14 cellular contexts compared by ENCODE assay signal in the genomic region with DNA sequence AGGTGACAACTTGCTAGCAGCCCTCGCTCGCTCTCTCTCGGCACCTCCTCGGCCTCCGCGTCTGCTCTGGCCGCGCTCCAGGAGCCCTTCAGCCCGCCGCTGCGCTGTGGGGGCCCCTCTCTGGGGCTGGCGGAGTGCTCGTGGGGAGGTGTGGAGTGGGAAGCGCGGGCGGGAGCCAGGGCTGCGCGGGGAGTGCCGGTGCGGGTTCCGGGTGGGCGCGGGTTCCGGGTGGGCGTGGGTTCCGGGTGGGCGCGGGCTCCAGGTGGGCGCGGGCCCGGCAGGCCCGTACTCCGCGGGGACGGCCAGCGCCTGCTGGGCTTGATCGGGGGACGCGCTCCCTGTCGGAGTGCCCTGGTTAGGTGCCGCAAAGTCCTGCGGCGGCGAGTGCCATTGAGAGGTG.
DNase-seq lines count a peak whose midpoint lies in the region; ATAC-seq and TF ChIP-seq lines count a peak whose summit lies in the region.
"Had no signal": no experiment of that assay in that cellular context is flagged by ENCODE, and none has a peak within 500 bp of the region (broad histone marks: within the 10 kb centered on the region; RNA-seq: fewer than 3 reads in every experiment).

No MANE protein-coding gene starts in this region.

- no peak for TF ChIP-seq CTCF in right atrium auricular region (IDR thresholded peaks at IDR 0.05)
- TF ChIP-seq CTCF in upper lobe of right lung (IDR thresholded peaks at IDR 0.05): no peak
- TF ChIP-seq CTCF in osteoblast (IDR thresholded peaks at IDR 0.05; ENCODE audit: extremely low read depth, low read depth, low read length): no peak

- H4K20me1 ChIP-seq in osteoblast (ENCODE audit: insufficient read depth, low read length): no peaks in the 10 kb centered on the region

- no peak overlapping the region for H2BK15ac ChIP-seq in neuronal stem cell (ENCODE audit: low read length)

- no peaks in the 10 kb centered on the region for H3K4me1 ChIP-seq in right cardiac atrium (ENCODE audit: control insufficient read depth, insufficient read depth, low read length)
- no peaks in the 10 kb centered on the region for H3K4me1 ChIP-seq in right atrium auricular region
- H3K4me1 ChIP-seq in neuronal stem cell (ENCODE audit: control insufficient read depth in 2 of 2, insufficient read depth in 1 of 2, low read depth in 1 of 2, low read length in 2 of 2): peaks cover 2 to 19% of the 10 kb centered on the region in 2 donors
- H3K4me1 ChIP-seq in upper lobe of right lung: no peaks in the 10 kb centered on the region
- H3K4me1 ChIP-seq in osteoblast (ENCODE audit: insufficient read depth, low read length): peaks cover 3% of the 10 kb centered on the region

- H3K23ac ChIP-seq in neuronal stem cell (ENCODE audit: low read depth, low read length, poor library complexity): no peak overlapping the region

- WGBS in right cardiac atrium: 82% methylated on average over 43 of the region's 44 CpGs
- no CpG with 5 or more reads among the region's 44 CpGs for WGBS in neuronal stem cell (ENCODE audit: extremely low coverage in 2 of 2, insufficient read length in 2 of 2, insufficient replicate concordance in 1 of 2), 2 donors

- H3K79me1 ChIP-seq in neuronal stem cell (ENCODE audit: low read depth, low read length): no peaks in the 10 kb centered on the region

- H3K36me3 ChIP-seq in right atrium auricular region: no peaks in the 10 kb centered on the region
- H3K36me3 ChIP-seq in neuronal stem cell (replicated peaks in 1 of 2; ENCODE audit: control insufficient read depth in 2 of 2, insufficient read depth in 2 of 2, low read length in 2 of 2): no peaks in the 10 kb centered on the region
- no peaks in the 10 kb centered on the region for H3K36me3 ChIP-seq in upper lobe of right lung
- H3K36me3 ChIP-seq in osteoblast (ENCODE audit: insufficient read depth, low read length): no peaks in the 10 kb centered on the region

- no peak overlapping the region for H4K91ac ChIP-seq in neuronal stem cell (ENCODE audit: low read depth, low read length, poor library complexity)

- H2BK120ac ChIP-seq in neuronal stem cell (ENCODE audit: low read depth, low read length): no peak overlapping the region

- H3K9ac ChIP-seq in neuronal stem cell (ENCODE audit: low read depth, low read length, poor library complexity): no peak overlapping the region

- H2BK12ac ChIP-seq in neuronal stem cell (ENCODE audit: low read length): no peak overlapping the region

- DNase-seq in right cardiac atrium (peak in 2 of 3 donors; percentile 29 to 57), right atrium auricular region (ENCODE audit: low spot score) (no peak), NCI-H69 (lab: John Stamatoyannopoulos, UW) (peak; percentile 73), neuronal stem cell (ENCODE audit: low spot score) (no peak), upper lobe of right lung (no peak), cerebellum (ENCODE audit: low spot score) (no peak), osteoblast (ENCODE audit: insufficient read length, low spot score, missing footprints) (no peak)
- no peak for DNase-seq in activated effector memory CD4-positive, alpha-beta T cell treated with anti-CD3 and anti-CD28 coated beads, Interleukin-2, amount 50 U/mL, for 16 hours
- DNase-seq: CD4-positive, alpha-beta memory T cell; DMS79; EL; HCEC 1CT had no signal

- ATAC-seq in right cardiac atrium (peak in 1 of 2 donors; percentile 38), upper lobe of right lung (peak; percentile 36)
- ATAC-seq: HepG2 had no signal

- H3K27ac ChIP-seq in right cardiac atrium (ENCODE audit: low read length) (no peak overlapping the region), right atrium auricular region (no peak overlapping the region), neuronal stem cell (replicated peaks; ENCODE audit: low read length) (no peak overlapping the region), upper lobe of right lung (no peak overlapping the region), osteoblast (ENCODE audit: low read depth, low read length) (no peak overlapping the region)
- H3K27ac ChIP-seq: C4-2B had no signal

- H3K9me3 ChIP-seq in right cardiac atrium (ENCODE audit: control insufficient read depth, low read length): no peaks in the 10 kb centered on the region
- no peaks in the 10 kb centered on the region for H3K9me3 ChIP-seq in right atrium auricular region
- no peaks in the 10 kb centered on the region for H3K9me3 ChIP-seq in neuronal stem cell (replicated peaks in 1 of 2; ENCODE audit: control insufficient read depth in 2 of 2, insufficient read depth in 1 of 2, low read depth in 1 of 2, low read length in 2 of 2)
- no peaks in the 10 kb centered on the region for H3K9me3 ChIP-seq in upper lobe of right lung
- no peaks in the 10 kb centered on the region for H3K9me3 ChIP-seq in osteoblast (ENCODE audit: low read depth, low read length)

- H3K14ac ChIP-seq in neuronal stem cell (ENCODE audit: low read length): peak overlapping the region; percentile 21

- no peak overlapping the region for H3K4ac ChIP-seq in neuronal stem cell (ENCODE audit: low read length)

- intact Hi-C loops in right cardiac atrium (cut with DNase I) (no loop called here), upper lobe of right lung (cut with DNase I) (no loop called here)

- H2AFZ ChIP-seq in neuronal stem cell (ENCODE audit: low read length) (no peak overlapping the region), osteoblast (ENCODE audit: low read length) (no peak overlapping the region)

- no peak overlapping the region for H2AK5ac ChIP-seq in neuronal stem cell (ENCODE audit: low read depth, low read length)

- H2BK5ac ChIP-seq in neuronal stem cell (ENCODE audit: low read length): no peak overlapping the region

- H3K79me2 ChIP-seq in osteoblast (ENCODE audit: insufficient read depth, low read length): no peaks in the 10 kb centered on the region

- no peak overlapping the region for H4K8ac ChIP-seq in neuronal stem cell (ENCODE audit: low read depth, low read length)

- no peak overlapping the region for H3K18ac ChIP-seq in neuronal stem cell (ENCODE audit: low read length)

- H3K27me3 ChIP-seq in right cardiac atrium (ENCODE audit: control insufficient read depth, insufficient read depth) (no peaks in the 10 kb centered on the region), right atrium auricular region (no peaks in the 10 kb centered on the region), neuronal stem cell (ENCODE audit: control insufficient read depth in 3 of 3, insufficient read depth in 3 of 3, low read depth in 1 of 3, low read length in 3 of 3) (no peaks in the 10 kb centered on the region), upper lobe of right lung (no peaks in the 10 kb centered on the region), osteoblast (ENCODE audit: insufficient read depth, low read length) (no peaks in the 10 kb centered on the region)

- no peak overlapping the region for H3K4me2 ChIP-seq in neuronal stem cell (ENCODE audit: insufficient read depth, low read length, poor library complexity, severe bottlenecking)
- H3K4me2 ChIP-seq in osteoblast (ENCODE audit: insufficient read depth, low read length): no peak overlapping the region

- H3K4me3 ChIP-seq in right cardiac atrium (ENCODE audit: low read length) (no peak overlapping the region), right atrium auricular region (no peak overlapping the region), neuronal stem cell (ENCODE audit: low read length in 2 of 2) (no peak overlapping the region), upper lobe of right lung (no peak overlapping the region), osteoblast (ENCODE audit: insufficient read depth, low read length) (no peak overlapping the region)

Comparison
In these comparisons a context has a peak if more than half of its experiments do, and no peak if none do; other contexts are left out.
1. DNase-seq: peak in right cardiac atrium (2 of 3) and NCI-H69 (single experiment); none in right atrium auricular region (single experiment), neuronal stem cell (single experiment), upper lobe of right lung (single experiment), cerebellum (single experiment), osteoblast (single experiment) and activated effector memory CD4-positive, alpha-beta T cell treated with anti-CD3 and anti-CD28 coated beads, Interleukin-2, amount 50 U/mL, for 16 hours (single experiment).